Comparison of ENCODE assay signal across 37 cellular contexts in the genomic region with DNA sequence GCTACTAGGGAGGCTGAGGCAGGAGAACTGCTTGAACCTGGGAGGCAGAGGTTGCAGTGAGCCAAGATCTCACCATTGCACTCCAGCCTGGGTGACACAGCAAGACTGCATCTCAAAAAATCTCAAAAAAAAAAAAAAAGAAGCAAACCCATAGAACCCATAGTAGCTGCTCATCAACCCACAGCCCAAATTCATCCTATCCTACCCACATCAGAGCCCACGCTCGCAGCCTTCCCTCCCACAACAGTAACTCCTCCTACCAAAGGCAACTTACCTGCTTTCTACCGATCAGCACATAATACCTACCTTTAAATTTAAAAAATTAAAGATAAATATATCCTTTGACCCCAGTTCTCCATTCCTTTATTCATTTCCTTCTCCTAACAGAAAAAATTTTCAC.
"Had no signal": no experiment of that assay in that cellular context is flagged by ENCODE, and none has a peak within 500 bp of the region (broad histone marks: within the 10 kb centered on the region; RNA-seq: fewer than 3 reads in every experiment).

No MANE protein-coding gene starts in this region.

- H3K27me3 ChIP-seq: adrenal gland, body of pancreas, brain microvascular endothelial cell, breast epithelium had no signal

- FAIRE-seq: astrocyte, TTC549 had no signal

- H3K27ac ChIP-seq: adrenal gland, body of pancreas, brain microvascular endothelial cell, VCaP had no signal

- H3K36me3 Mint-ChIP-seq: activated CD4-positive, alpha-beta memory T cell treated with anti-CD3 and anti-CD28 coated beads for 36 hours; activated naive CD4-positive, alpha-beta T cell treated with anti-CD3 and anti-CD28 coated beads, Interleukin-2, amount 50 U/mL, for 72 hours; activated naive CD8-positive, alpha-beta T cell treated with anti-CD3 and anti-CD28 coated beads for 36 hours had no signal

- H3K4me3 ChIP-seq: adrenal gland, body of pancreas, breast epithelium had no signal

- H3K27me3 Mint-ChIP-seq: activated CD4-positive, alpha-beta memory T cell treated with anti-CD3 and anti-CD28 coated beads for 36 hours; activated CD8-positive, alpha-beta T cell treated with anti-CD3 and anti-CD28 coated beads for 36 hours; activated naive CD8-positive, alpha-beta T cell treated with anti-CD3 and anti-CD28 coated beads for 36 hours had no signal

- H3K36me3 ChIP-seq: adrenal gland, brain microvascular endothelial cell, breast epithelium had no signal

- H3K9me3 ChIP-seq: adrenal gland, body of pancreas, breast epithelium had no signal

- H3K4me1 Mint-ChIP-seq: activated CD4-positive, alpha-beta T cell treated with anti-CD3 and anti-CD28 coated beads, Interleukin-2, amount 10 ng/mL, durations not matched to agents 24 days and 14 days; activated T-helper 17 cell treated with anti-CD3 and anti-CD28 coated beads, Interleukin-2, amount 50 U/mL, for 72 hours had no signal

- DNase-seq: activated B cell treated with CpG ODN at 0.5 μM for 24 hours; activated CD4-positive, alpha-beta memory T cell treated with anti-CD3 and anti-CD28 coated beads for 36 hours; activated CD4-positive, alpha-beta T cell treated with anti-CD3 and anti-CD28 coated beads for 4 hours; activated CD4-positive, alpha-beta T cell treated with anti-CD3 and anti-CD28 coated beads, Interleukin-2, amount 10 ng/mL, durations not matched to agents 24 days and 14 days; activated CD4-positive, alpha-beta T cell treated with anti-CD3 and anti-CD28 coated beads, Interleukin-2, amount 50 U/mL, for 1 hour; activated CD4-positive, alpha-beta T cell treated with anti-CD3 and anti-CD28 coated beads, Interleukin-2, amount 50 U/mL, for 4 hours; activated CD4-positive, CD25-positive, alpha-beta regulatory T cell treated with anti-CD3 and anti-CD28 coated beads, Interleukin-2, amount 50 U/mL, for 72 hours; activated CD8-positive, alpha-beta memory T cell treated with anti-CD3 and anti-CD28 coated beads, Interleukin-2, amount 50 U/mL, for 4 hours; activated CD8-positive, alpha-beta T cell treated with anti-CD3 and anti-CD28 coated beads for 36 hours; activated effector memory CD4-positive, alpha-beta T cell treated with anti-CD3 and anti-CD28 coated beads, Interleukin-2, amount 50 U/mL, for 16 hours; activated gamma-delta T cell treated with Interleukin-2 at 50 U/mL for 16 hours; activated naive CD4-positive, alpha-beta T cell; activated naive CD4-positive, alpha-beta T cell treated with anti-CD3 and anti-CD28 coated beads for 36 hours; activated naive CD4-positive, alpha-beta T cell treated with anti-CD3 and anti-CD28 coated beads, Interleukin-2, amount 50 U/mL, for 16 hours; activated naive CD8-positive, alpha-beta T cell treated with anti-CD3 and anti-CD28 coated beads for 36 hours; activated T-cell treated with anti-CD3 and anti-CD28 coated beads for 4 hours; activated T-cell treated with anti-CD3 and anti-CD28 coated beads, Interleukin-2, amount 50 U/mL, for 1 hour; activated T-cell treated with anti-CD3 and anti-CD28 coated beads, Interleukin-2, amount 50 U/mL, for 4 hours; activated T-cell treated with anti-CD3 and anti-CD28 coated beads, Interleukin-2, amount 50 U/mL, for 72 hours; adrenal gland; amniotic stem cell; aorta; body of pancreas; brain microvascular endothelial cell; central memory CD4-positive, alpha-beta T cell; T-helper 1 cell; T-helper 2 cell; T-helper 9 cell had no signal

- H3K4me1 ChIP-seq: adrenal gland, body of pancreas, breast epithelium had no signal

- ATAC-seq: activated CD8-positive, alpha-beta T cell treated with anti-CD3 and anti-CD28 coated beads for 36 hours; activated naive CD4-positive, alpha-beta T cell treated with anti-CD3 and anti-CD28 coated beads, Interleukin-2, amount 50 U/mL, for 72 hours; activated T-cell treated with anti-CD3 and anti-CD28 coated beads, Interleukin-2, amount 50 U/mL, for 4 hours; activated T-cell treated with anti-CD3 and anti-CD28 coated beads, Interleukin-2, amount 50 U/mL, for 72 hours; activated T-helper 17 cell treated with anti-CD3 and anti-CD28 coated beads, Interleukin-2, amount 50 U/mL, for 72 hours; body of pancreas had no signal

- H3K4me3 Mint-ChIP-seq: activated B cell treated with CpG ODN at 0.5 μM for 24 hours; activated CD4-positive, alpha-beta memory T cell treated with anti-CD3 and anti-CD28 coated beads for 36 hours; activated CD4-positive, alpha-beta T cell treated with anti-CD3 and anti-CD28 coated beads, Interleukin-2, amount 10 ng/mL, durations not matched to agents 24 days and 14 days; activated CD8-positive, alpha-beta T cell treated with anti-CD3 and anti-CD28 coated beads for 36 hours; activated naive CD4-positive, alpha-beta T cell treated with anti-CD3 and anti-CD28 coated beads for 36 hours; activated naive CD8-positive, alpha-beta T cell treated with anti-CD3 and anti-CD28 coated beads for 36 hours; activated T-cell treated with anti-CD3 and anti-CD28 coated beads, Interleukin-2, amount 50 U/mL, for 4 hours; activated T-cell treated with anti-CD3 and anti-CD28 coated beads, Interleukin-2, amount 50 U/mL, for 72 hours; activated T-helper 1 cell treated with anti-CD3 and anti-CD28 coated beads, Interleukin-12 subunit alpha, Interleukin-12 subunit beta, Interleukin-2, Interleukin-4 antibody, amounts not matched to agents 30 ng/mL and 10 ng/mL and 1 ng/mL, durations not matched to agents 14 hours and 24 hours and 36 hours; activated T-helper 17 cell treated with anti-CD3 and anti-CD28 coated beads, Interleukin-2, amount 50 U/mL, for 72 hours; T-helper 1 cell treated with Interleukin-12 subunit alpha and Interleukin-12 subunit beta and Interleukin-4 antibody, amounts not matched to agents 30 μg/mL and 1 μg/mL, for 36 hours; T-helper 2 cell treated with Interferon-gamma antibody and Interleukin-4, amounts not matched to agents 5 μg/mL and 100 μg/mL, for 36 hours had no signal

- H3K27ac Mint-ChIP-seq: activated B cell treated with CpG ODN at 0.5 μM for 24 hours; activated CD4-positive, alpha-beta memory T cell treated with anti-CD3 and anti-CD28 coated beads for 36 hours; activated CD4-positive, alpha-beta T cell treated with anti-CD3 and anti-CD28 coated beads, Interleukin-2, amount 10 ng/mL, durations not matched to agents 24 days and 14 days; activated CD8-positive, alpha-beta T cell treated with anti-CD3 and anti-CD28 coated beads for 36 hours; activated naive CD4-positive, alpha-beta T cell treated with anti-CD3 and anti-CD28 coated beads for 36 hours; activated naive CD4-positive, alpha-beta T cell treated with anti-CD3 and anti-CD28 coated beads, Interleukin-2, amount 50 U/mL, for 72 hours; activated naive CD8-positive, alpha-beta T cell treated with anti-CD3 and anti-CD28 coated beads for 36 hours; activated T-cell treated with anti-CD3 and anti-CD28 coated beads, Interleukin-2, amount 50 U/mL, for 72 hours; activated T-helper 1 cell treated with anti-CD3 and anti-CD28 coated beads, Interleukin-12 subunit alpha, Interleukin-12 subunit beta, Interleukin-2, Interleukin-4 antibody, amounts not matched to agents 30 ng/mL and 10 ng/mL and 1 ng/mL, durations not matched to agents 14 hours and 24 hours and 36 hours; activated T-helper 17 cell treated with anti-CD3 and anti-CD28 coated beads, Interleukin-2, amount 50 U/mL, for 72 hours; T-helper 1 cell treated with Interleukin-12 subunit alpha and Interleukin-12 subunit beta and Interleukin-4 antibody, amounts not matched to agents 30 μg/mL and 1 μg/mL, for 36 hours; T-helper 2 cell treated with Interferon-gamma antibody and Interleukin-4, amounts not matched to agents 5 μg/mL and 100 μg/mL, for 36 hours had no signal

- H3K9me3 Mint-ChIP-seq: activated B cell treated with CpG ODN at 0.5 μM for 24 hours; activated CD4-positive, alpha-beta memory T cell treated with anti-CD3 and anti-CD28 coated beads for 36 hours; activated CD4-positive, alpha-beta T cell treated with anti-CD3 and anti-CD28 coated beads, Interleukin-2, amount 10 ng/mL, durations not matched to agents 24 days and 14 days; activated CD8-positive, alpha-beta T cell treated with anti-CD3 and anti-CD28 coated beads for 36 hours; activated naive CD4-positive, alpha-beta T cell treated with anti-CD3 and anti-CD28 coated beads for 36 hours; activated naive CD8-positive, alpha-beta T cell treated with anti-CD3 and anti-CD28 coated beads for 36 hours; activated T-cell treated with anti-CD3 and anti-CD28 coated beads, Interleukin-2, amount 50 U/mL, for 4 hours; activated T-cell treated with anti-CD3 and anti-CD28 coated beads, Interleukin-2, amount 50 U/mL, for 72 hours; activated T-helper 1 cell treated with anti-CD3 and anti-CD28 coated beads, Interleukin-12 subunit alpha, Interleukin-12 subunit beta, Interleukin-2, Interleukin-4 antibody, amounts not matched to agents 30 ng/mL and 10 ng/mL and 1 ng/mL, durations not matched to agents 14 hours and 24 hours and 36 hours; T-helper 1 cell treated with Interleukin-12 subunit alpha and Interleukin-12 subunit beta and Interleukin-4 antibody, amounts not matched to agents 30 μg/mL and 1 μg/mL, for 36 hours; T-helper 2 cell treated with Interferon-gamma antibody and Interleukin-4, amounts not matched to agents 5 μg/mL and 100 μg/mL, for 36 hours had no signal
